Comparison of ENCODE assay signal across 8 cellular contexts in the genomic region with DNA sequence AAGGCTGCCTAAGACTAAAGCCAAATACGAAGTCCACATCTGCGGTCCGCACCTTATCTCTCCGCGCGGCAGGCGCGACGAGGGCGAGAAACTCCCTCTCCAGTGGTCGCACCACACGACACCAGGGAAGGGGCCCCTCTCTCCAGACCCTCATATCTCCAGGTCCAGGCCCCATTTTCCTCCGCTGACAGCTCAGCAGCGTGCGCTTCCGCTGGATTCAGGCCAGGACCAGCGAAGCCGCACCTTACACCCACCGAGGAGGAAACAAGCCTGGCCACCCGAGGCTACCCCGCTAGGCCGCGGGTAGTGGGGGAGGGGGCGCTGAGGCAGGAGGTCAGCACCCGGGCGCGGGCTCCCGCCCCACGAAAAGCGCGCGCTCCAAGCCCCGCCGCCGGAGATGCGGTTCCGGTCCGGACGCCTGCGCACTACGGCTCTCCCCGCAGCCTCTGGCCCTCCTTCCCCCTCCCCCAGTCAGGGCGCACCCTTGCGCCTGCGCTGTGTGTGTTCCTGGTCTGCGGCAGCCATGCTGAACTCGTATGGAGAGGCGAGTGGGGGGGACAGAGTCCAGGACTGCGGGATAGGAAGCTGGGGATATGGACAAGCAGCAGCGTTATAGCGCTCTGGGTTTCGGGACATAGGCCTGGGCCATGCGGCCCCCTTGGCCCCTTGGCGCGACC. TPM values are rescaled to one million over a fixed set of nuclear protein-coding genes. Genes with fewer than 3 reads are reported as not detected.
DNase-seq lines count a peak whose midpoint lies in the region; ATAC-seq, FAIRE-seq and TF ChIP-seq lines count a peak whose summit lies in the region.

BRD2 (plus strand) TSS at position 502 of the 677 bp plus-strand sequence. CDS start 4,305 bp downstream, outside the sequence.

- no peak for TF ChIP-seq CTCF in H1 (IDR thresholded peaks at IDR 0.05; ENCODE audit: control extremely low read depth in 1 of 3, insufficient read depth in 1 of 3, low read depth in 1 of 3, low read length in 3 of 3)

- peak; percentile 25 for ATAC-seq in GM19438 (IDR thresholded peaks at IDR 0.05; ENCODE audit: low read depth, unreplicated experiment)
- ATAC-seq in activated CD8-positive, alpha-beta memory T cell treated with anti-CD3 and anti-CD28 coated beads, Interleukin-2, amount 10 ng/mL, durations not matched to agents 7 days and 5 days, result peak; percentile 50

- H3K23me2 ChIP-seq in H1 (ENCODE audit: low read depth, low read length), result peaks cover 10% of the 10 kb centered on the region

- H2BK15ac ChIP-seq in H1 (ENCODE audit: low read length) (peak within 1 kb of the TSS; percentile 92; the same call in 1 of the 2 replicates), mesendoderm (replicated peaks; ENCODE audit: low read depth) (no peak within 1 kb of the TSS)

- peaks cover 26 to 43% (median 34%) of the 10 kb centered on the region in 10 experiments for H3K4me1 ChIP-seq in BLaER1 treated with 17β-estradiol and CSF1 and Interleukin-3, amounts not matched to agents 10 nM and 100 nM
- H3K4me1 ChIP-seq in NT2/D1 (ENCODE audit: insufficient read depth, insufficient read length) (no peaks in the 10 kb centered on the region), H1 (replicated peaks in 1 of 4; ENCODE audit: control insufficient read depth in 3 of 4, insufficient read depth in 4 of 4, low read length in 3 of 4) (peaks cover 0 to 5% (median under 1%) of the 10 kb centered on the region in 4 experiments; a peak in 3 of 7 replicates), mesendoderm (ENCODE audit: control insufficient read depth, low read depth, low read length) (peaks cover 8% of the 10 kb centered on the region)

- peak; percentile 92 for DNase-seq in HTR-8/SVneo (ENCODE audit: insufficient read length, low spot score)
- DNase-seq in NT2/D1 (ENCODE audit: low read depth, low spot score), result peak; percentile 86
- DNase-seq in activated CD8-positive, alpha-beta memory T cell treated with anti-CD3 and anti-CD28 coated beads, Interleukin-2, amount 10 ng/mL, durations not matched to agents 7 days and 5 days, result peak; percentile 99
- peak in 1 of 2 experiments; percentile 94 for DNase-seq in H1 (ENCODE audit: low read depth in 1 of 2, low spot score in 2 of 2)
- DNase-seq in mesendoderm, result peak; percentile 98
- peak; percentile 95 for DNase-seq in stimulated activated CD8-positive, alpha-beta memory T cell treated with anti-CD3 and anti-CD28 coated beads, Interleukin-12 subunit alpha, Interleukin-12 subunit beta, amount 100 ng/mL, for 4 hours (ENCODE audit: low read depth)

- H2AK5ac ChIP-seq in H1 (ENCODE audit: low read depth, low read length) (peak within 1 kb of the TSS; percentile 100), mesendoderm (ENCODE audit: low read length) (peak within 1 kb of the TSS; percentile 97)

- H4K20me1 ChIP-seq in BLaER1 treated with 17β-estradiol and CSF1 and Interleukin-3, amounts not matched to agents 10 nM and 100 nM, result peaks cover 11 to 12% (median 12%) of the 10 kb centered on the region in 11 experiments
- peaks cover 9 to 11% of the 10 kb centered on the region in 2 experiments for H4K20me1 ChIP-seq in H1 (replicated peaks in 1 of 2; ENCODE audit: control insufficient read depth in 1 of 2, insufficient read depth in 2 of 2, low read length in 2 of 2)

- H2BK5ac ChIP-seq in H1 (ENCODE audit: low read depth, low read length), result peak within 1 kb of the TSS; percentile 100
- H2BK5ac ChIP-seq in mesendoderm (ENCODE audit: low read length), result peak within 1 kb of the TSS; percentile 98

- CTCF ChIA-PET in activated CD8-positive, alpha-beta memory T cell treated with anti-CD3 and anti-CD28 coated beads, Interleukin-2, amount 10 ng/mL, durations not matched to agents 7 days and 5 days (lab: Charles Lee), result interaction anchor here (1.1 to 17.8 kb wide), 12 partner anchors 14 to 130 kb away, joined by 3 to 249 read pairs (median 12); partner anchors contain the start of genes HLA-DMA, HLA-DMB, PSMB9 and TAP1
- CTCF ChIA-PET in H1 (lab: Charles Lee; ENCODE audit: partially characterized antibody), result interaction anchor here (1.0 to 14.6 kb wide), 12 partner anchors 9 to 313 kb away, joined by 3 to 168 read pairs (median 6); partner anchors contain the start of genes HLA-DMA and TAP2

- peak within 1 kb of the TSS; percentile 99 for H3K27ac Mint-ChIP-seq in activated CD8-positive, alpha-beta memory T cell treated with anti-CD3 and anti-CD28 coated beads, Interleukin-2, amount 10 ng/mL, durations not matched to agents 7 days and 5 days

- H3K27me3 ChIP-seq in BLaER1 treated with 17β-estradiol and CSF1 and Interleukin-3, amounts not matched to agents 10 nM and 100 nM, result no peaks in the 10 kb centered on the region
- H3K27me3 ChIP-seq in NT2/D1 (ENCODE audit: insufficient read depth, insufficient read length) (no peaks in the 10 kb centered on the region), H1 (replicated peaks in 1 of 4; ENCODE audit: control insufficient read depth in 3 of 4, extremely low read depth in 1 of 4, insufficient read depth in 3 of 4, low read length in 3 of 4) (no peaks in the 10 kb centered on the region), mesendoderm (ENCODE audit: insufficient read depth, low read length, poor library complexity) (no peaks in the 10 kb centered on the region)

- H3K18ac ChIP-seq in H1 (ENCODE audit: extremely low read depth, low read length) (peak within 1 kb of the TSS; percentile 100), mesendoderm (ENCODE audit: low read length) (peak within 1 kb of the TSS; percentile 89)

- H3K9me3 ChIP-seq in BLaER1 treated with 17β-estradiol and CSF1 and Interleukin-3, amounts not matched to agents 10 nM and 100 nM (replicated peaks in 1 of 11), result peaks cover 0 to 9% (median 6%) of the 10 kb centered on the region in 11 experiments; a peak in 10 of 22 replicates
- H3K9me3 ChIP-seq in NT2/D1 (ENCODE audit: insufficient read depth, low read length) (no peaks in the 10 kb centered on the region), H1 (ENCODE audit: insufficient read depth in 2 of 2, low read depth in 1 of 2, low read length in 1 of 2) (no peaks in the 10 kb centered on the region; a peak in 2 of 4 replicates)

- POLR2A ChIA-PET in H1 (lab: Charles Lee; ENCODE audit: partially characterized antibody), result interaction anchor here (0.6 to 33.3 kb wide), 21 partner anchors 2 to 791 kb away, joined by 3 to 1158 read pairs (median 4); partner anchors contain the start of genes B3GALT4, BRD2, HLA-DMA and HLA-DMB

- H3K23ac ChIP-seq in H1 (ENCODE audit: insufficient read length), result peak within 1 kb of the TSS; percentile 93
- H3K23ac ChIP-seq in mesendoderm (ENCODE audit: low read length), result peak within 1 kb of the TSS; percentile 10

- H4K91ac ChIP-seq in H1 (replicated peaks; ENCODE audit: insufficient read length, low read length), result peak within 1 kb of the TSS; percentile 100

- H3K36me3 Mint-ChIP-seq in activated CD8-positive, alpha-beta memory T cell treated with anti-CD3 and anti-CD28 coated beads, Interleukin-2, amount 10 ng/mL, durations not matched to agents 7 days and 5 days, result peaks cover 39% of the 10 kb centered on the region

- FAIRE-seq in HTR-8/SVneo (lab: Jason Lieb, UNC) (peak; percentile 89), H1 (lab: Jason Lieb, UNC) (no peak)

- peak within 1 kb of the TSS; percentile 98 for H3K56ac ChIP-seq in H1 (replicated peaks; ENCODE audit: insufficient read length, low read depth, low read length)
- peak within 1 kb of the TSS; percentile 100 for H3K56ac ChIP-seq in mesendoderm (ENCODE audit: low read length)

- no peak within 1 kb of the TSS for H2AFZ ChIP-seq in H1 (ENCODE audit: low read length)

- H4K8ac ChIP-seq in H1 (ENCODE audit: extremely low read depth, insufficient read depth, low read length) (peak within 1 kb of the TSS; percentile 100), mesendoderm (ENCODE audit: low read depth, low read length) (no peak within 1 kb of the TSS)

- peaks cover 11 to 12% (median 11%) of the 10 kb centered on the region in 11 experiments for H3K36me3 ChIP-seq in BLaER1 treated with 17β-estradiol and CSF1 and Interleukin-3, amounts not matched to agents 10 nM and 100 nM
- H3K36me3 ChIP-seq in NT2/D1 (ENCODE audit: insufficient read depth, insufficient read length, low read length), result peaks cover 35% of the 10 kb centered on the region
- H3K36me3 ChIP-seq in H1 (ENCODE audit: control insufficient read depth in 2 of 4, insufficient read depth in 4 of 4, low read length in 3 of 4), result peaks cover under 1 to 13% (median 6%) of the 10 kb centered on the region in 4 experiments; a peak in 5 of 8 replicates
- peaks cover 8% of the 10 kb centered on the region for H3K36me3 ChIP-seq in mesendoderm (ENCODE audit: control insufficient read depth, insufficient read depth, low read length)

- 2% methylated on average over 32 of the region's 55 CpGs; no CpG with 5 or more reads in 1 of the 2 experiments for WGBS in H1 (ENCODE audit: extremely low coverage in 1 of 2, insufficient coverage in 1 of 2, insufficient read length in 1 of 2, insufficient replicate concordance in 2 of 2, low coverage in 1 of 2, low lambda C conversion rate in 2 of 2, missing lambda C conversion rate in 1 of 2), 2 experiments
- no CpG with 5 or more reads among the region's 55 CpGs for WGBS in mesendoderm (ENCODE audit: extremely low coverage, insufficient coverage, low lambda C conversion rate)

- peak in 1 of 2 experiments; percentile 55; a peak in 2 of 3 replicates for TF ChIP-seq POLR2A in H1 (IDR thresholded peaks at IDR 0.05; ENCODE audit: control extremely low read depth in 1 of 2, low read depth in 2 of 2, low read length in 2 of 2)

- H3K79me2 ChIP-seq in H1 (ENCODE audit: control insufficient read depth in 1 of 2, insufficient read depth in 2 of 2, low read length in 2 of 2), result peaks cover 14 to 72% of the 10 kb centered on the region in 2 experiments
- H3K79me2 ChIP-seq in mesendoderm (ENCODE audit: control insufficient read depth, insufficient read depth, low read length), result peaks cover 39% of the 10 kb centered on the region

- H2BK120ac ChIP-seq in H1 (replicated peaks; ENCODE audit: low read depth, low read length) (peak within 1 kb of the TSS; percentile 99), mesendoderm (ENCODE audit: low read depth, low read length) (peak within 1 kb of the TSS; percentile 70)

- H3K9me3 Mint-ChIP-seq in activated CD8-positive, alpha-beta memory T cell treated with anti-CD3 and anti-CD28 coated beads, Interleukin-2, amount 10 ng/mL, durations not matched to agents 7 days and 5 days (ENCODE audit: low read depth), result no peaks in the 10 kb centered on the region

- H3K4me3 Mint-ChIP-seq in activated CD8-positive, alpha-beta memory T cell treated with anti-CD3 and anti-CD28 coated beads, Interleukin-2, amount 10 ng/mL, durations not matched to agents 7 days and 5 days, result peak within 1 kb of the TSS; percentile 94

- H3K4me3 ChIP-seq in BLaER1 treated with 17β-estradiol and CSF1 and Interleukin-3, amounts not matched to agents 10 nM and 100 nM, result peak within 1 kb of the TSS; percentile 67 to 99 (median 78)
- peak within 1 kb of the TSS; percentile 98 for H3K4me3 ChIP-seq in NT2/D1 (ENCODE audit: insufficient read length, low read depth)
- peak within 1 kb of the TSS; percentile 90 to 99 (median 98) for H3K4me3 ChIP-seq in H1 (ENCODE audit: extremely low read depth in 1 of 4, insufficient read depth in 2 of 4, low read depth in 3 of 4, low read length in 4 of 4)
- H3K4me3 ChIP-seq in mesendoderm (ENCODE audit: low read length), result peak within 1 kb of the TSS; percentile 86

- no peak for TF ChIP-seq RAD21 in H1 (IDR thresholded peaks at IDR 0.05 in 1 of 2, conservative IDR thresholded peaks at IDR 0.05 in 1 of 2; ENCODE audit: low read depth in 2 of 2, low read length in 2 of 2)

- peak within 1 kb of the TSS; percentile 96 to 100 (median 99) for H3K9ac ChIP-seq in BLaER1 treated with 17β-estradiol and CSF1 and Interleukin-3, amounts not matched to agents 10 nM and 100 nM
- H3K9ac ChIP-seq in NT2/D1 (ENCODE audit: insufficient read length, low read depth) (peak within 1 kb of the TSS; percentile 100), H1 (replicated peaks in 1 of 4; ENCODE audit: extremely low read depth in 1 of 4, low read depth in 3 of 4, low read length in 3 of 4) (peak within 1 kb of the TSS; percentile 96 to 100 (median 100)), mesendoderm (ENCODE audit: low read length) (peak within 1 kb of the TSS; percentile 100)

- peak within 1 kb of the TSS; percentile 98 to 100 (median 100) for H3K27ac ChIP-seq in BLaER1 treated with 17β-estradiol and CSF1 and Interleukin-3, amounts not matched to agents 10 nM and 100 nM
- H3K27ac ChIP-seq in H1 (ENCODE audit: low read depth, low read length) (peak within 1 kb of the TSS; percentile 99), mesendoderm (ENCODE audit: low read depth, low read length) (peak within 1 kb of the TSS; percentile 100)

- peak within 1 kb of the TSS; percentile 100 for H3K14ac ChIP-seq in H1 (ENCODE audit: insufficient read length)

- H4K5ac ChIP-seq in H1 (ENCODE audit: insufficient read length, low read depth, low read length) (peak within 1 kb of the TSS; percentile 99), mesendoderm (ENCODE audit: low read length) (peak within 1 kb of the TSS; percentile 99)

- peak within 1 kb of the TSS; percentile 78 to 95 (median 87) for H3K4me2 ChIP-seq in BLaER1 treated with 17β-estradiol and CSF1 and Interleukin-3, amounts not matched to agents 10 nM and 100 nM
- H3K4me2 ChIP-seq in H1 (ENCODE audit: insufficient read depth in 1 of 2, low read depth in 2 of 2, low read length in 2 of 2), result peak within 1 kb of the TSS; percentile 75 to 76
- peak within 1 kb of the TSS; percentile 81 for H3K4me2 ChIP-seq in mesendoderm (ENCODE audit: low read length)

- H3K27me3 Mint-ChIP-seq in activated CD8-positive, alpha-beta memory T cell treated with anti-CD3 and anti-CD28 coated beads, Interleukin-2, amount 10 ng/mL, durations not matched to agents 7 days and 5 days, result no peaks in the 10 kb centered on the region

- H3K4ac ChIP-seq in H1 (replicated peaks; ENCODE audit: insufficient read length, low read depth, low read length) (peak within 1 kb of the TSS; percentile 100), mesendoderm (ENCODE audit: low read depth, low read length) (peak within 1 kb of the TSS; percentile 90)

- no peaks in the 10 kb centered on the region; the same call in 1 of the 2 replicates for H3K79me1 ChIP-seq in H1 (ENCODE audit: low read depth, low read length)
- H3K79me1 ChIP-seq in mesendoderm (ENCODE audit: low read length), result peaks cover 10% of the 10 kb centered on the region

- peaks cover 30% of the 10 kb centered on the region for H3K4me1 Mint-ChIP-seq in activated CD8-positive, alpha-beta memory T cell treated with anti-CD3 and anti-CD28 coated beads, Interleukin-2, amount 10 ng/mL, durations not matched to agents 7 days and 5 days

- H2BK20ac ChIP-seq in H1 (ENCODE audit: low read length), result peak within 1 kb of the TSS; percentile 72; the same call in 1 of the 2 replicates

- no peak for TF ChIP-seq EP300 in H1 (IDR thresholded peaks at IDR 0.05; ENCODE audit: borderline replicate concordance in 1 of 2, low read depth in 2 of 2, low read length in 2 of 2)

- H2BK12ac ChIP-seq in H1 (ENCODE audit: low read depth, low read length), result peak within 1 kb of the TSS; percentile 100

RNA-seq across cellular contexts. Expression of gene BRD2, which starts in this region (rescaled TPM):
- total RNA-seq in activated CD8-positive, alpha-beta memory T cell treated with anti-CD3 and anti-CD28 coated beads, Interleukin-2, amount 10 ng/mL, durations not matched to agents 7 days and 5 days, result 100 to 1,000 TPM; 309 to 336 TPM
- 179 and 185 TPM in 2 replicates for total RNA-seq in H1 (2021; fragmentation: NEBNext Ultra II Directional; extraction: Animal tissue kit (Norgen Biotek cat#: 25700))
- 101 and 132 TPM in 2 replicates for polyA plus RNA-seq in H1 (2011; rRNA removed)
- 118 TPM for polyA plus RNA-seq in H1 (2011; cell fraction: cytosol; rRNA removed)
- polyA plus RNA-seq in H1 (2011; cell fraction: nucleus; rRNA removed), result 277 TPM
- polyA plus RNA-seq in H1 (2012, experiment 1 of 2), result 160 to 229 TPM (median 169 TPM) in 4 replicates
- polyA plus RNA-seq in H1 (2012, experiment 2 of 2), result 108 TPM
- polyA plus RNA-seq in H1 (2013, experiment 1 of 2), result 146 TPM
- 135 TPM for polyA plus RNA-seq in H1 (2013, experiment 2 of 2)
- 120 and 132 TPM in 2 replicates for polyA minus RNA-seq in H1 (2011; rRNA and poly(A)+ RNA removed)
- 85.9 TPM for polyA minus RNA-seq in H1 (2011; cell fraction: cytosol; rRNA and poly(A)+ RNA removed)
- polyA minus RNA-seq in H1 (2011; cell fraction: nucleus; rRNA and poly(A)+ RNA removed), result 174 TPM
- polyA plus RNA-seq in mesendoderm (2013, experiment 1 of 2), result 162 TPM
- polyA plus RNA-seq in mesendoderm (2013, experiment 2 of 2), result 162 TPM
